ENCODE assay signal across 18 cellular contexts in the genomic region with DNA sequence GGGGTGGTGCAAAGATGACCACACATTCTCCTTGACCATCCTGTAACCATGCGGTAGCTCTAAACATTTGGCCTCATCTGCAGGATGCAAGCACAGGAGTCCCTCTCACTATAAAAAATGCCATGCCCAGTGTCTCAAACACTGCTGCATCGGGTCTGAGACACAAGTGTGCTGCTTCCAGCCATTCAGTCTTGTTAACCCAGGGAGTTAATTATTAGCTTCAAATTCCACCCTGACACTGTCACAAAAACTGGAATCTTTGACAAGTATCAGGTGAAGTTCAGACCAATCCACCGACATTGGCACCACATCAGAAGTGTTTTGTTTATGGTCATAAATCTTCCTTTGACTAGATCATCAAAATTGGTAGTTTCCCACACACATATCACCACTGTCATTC.
"Had no signal": no experiment of that assay in that cellular context is flagged by ENCODE, and none has a peak within 500 bp of the region (broad histone marks: within the 10 kb centered on the region; RNA-seq: fewer than 3 reads in every experiment).

No MANE protein-coding gene starts in this region.

- H3K4me3 ChIP-seq: left lung, tibial nerve had no signal

- H3K27ac ChIP-seq: left lung, tibial nerve had no signal

- H3K9me3 ChIP-seq: left lung had no signal

- H3K36me3 ChIP-seq: left lung, tibial nerve had no signal

- DNase-seq: activated CD4-positive, alpha-beta T cell treated with anti-CD3 and anti-CD28 coated beads, Interleukin-2, amount 10 ng/mL, durations not matched to agents 24 days and 14 days; activated CD8-positive, alpha-beta memory T cell treated with anti-CD3 and anti-CD28 coated beads, Interleukin-2, amount 50 U/mL, for 4 hours; activated CD8-positive, alpha-beta T cell treated with anti-CD3 and anti-CD28 coated beads, Interleukin-2, amount 10 ng/mL, durations not matched to agents 7 days and 5 days; activated naive CD4-positive, alpha-beta T cell treated with anti-CD3 and anti-CD28 coated beads for 36 hours; activated T-cell treated with anti-CD3 and anti-CD28 coated beads, Interleukin-2, amount 50 U/mL, for 4 hours; caudate nucleus; erythroblast; foreskin melanocyte; head of caudate nucleus; immature natural killer cell; left lung; midbrain; nephron progenitor cell; occipital lobe; stimulated activated naive CD8-positive, alpha-beta T cell treated with anti-CD3 and anti-CD28 coated beads, Interleukin-15, Interleukin-2, amounts not matched to agents 100 U/mL and 50 U/mL, for 24 hours; T-cell; T-helper 9 cell had no signal

- H3K4me1 ChIP-seq: left lung had no signal

- ATAC-seq: activated CD8-positive, alpha-beta T cell treated with anti-CD3 and anti-CD28 coated beads, Interleukin-2, amount 10 ng/mL, durations not matched to agents 7 days and 5 days; activated T-cell treated with anti-CD3 and anti-CD28 coated beads, Interleukin-2, amount 50 U/mL, for 4 hours; left lung; stimulated activated naive CD8-positive, alpha-beta T cell treated with anti-CD3 and anti-CD28 coated beads, Interleukin-15, Interleukin-2, amounts not matched to agents 100 U/mL and 50 U/mL, for 24 hours; T-cell had no signal

- H3K27me3 ChIP-seq: tibial nerve had no signal
